8 cellular contexts compared by ENCODE assay signal in genomic region chr13:23979361-23980159, GRCh38.
DNase-seq lines count a peak whose midpoint lies in the region; ATAC-seq and TF ChIP-seq lines count a peak whose summit lies in the region.

No MANE protein-coding gene starts in this region.

- H3K27ac Mint-ChIP-seq in effector memory CD8-positive, alpha-beta T cell, result peak overlapping the region; percentile 70 to 95
- peak overlapping the region; percentile 90 for H3K27ac Mint-ChIP-seq in stimulated activated effector memory CD8-positive, alpha-beta T cell treated with anti-CD3 and anti-CD28 coated beads, Interleukin-12 subunit alpha, Interleukin-12 subunit beta, amount 100 ng/mL, for 72 hours

- peak overlapping the region; percentile 63 for H3K4me3 ChIP-seq in lower lobe of right lung

- peaks cover 14% of the 10 kb centered on the region for H3K36me3 Mint-ChIP-seq in effector memory CD8-positive, alpha-beta T cell (ENCODE audit: insufficient read depth)
- peaks cover 9% of the 10 kb centered on the region for H3K36me3 Mint-ChIP-seq in stimulated activated effector memory CD8-positive, alpha-beta T cell treated with anti-CD3 and anti-CD28 coated beads, Interleukin-12 subunit alpha, Interleukin-12 subunit beta, amount 100 ng/mL, for 72 hours

- H3K27me3 Mint-ChIP-seq in effector memory CD8-positive, alpha-beta T cell, result peaks cover 14 to 33% of the 10 kb centered on the region in 2 donors

- H3K36me3 ChIP-seq in lower lobe of right lung, result no peaks in the 10 kb centered on the region

- ATAC-seq in GM21786 (IDR thresholded peaks at IDR 0.05; ENCODE audit: unreplicated experiment), result peak; percentile 68
- ATAC-seq in effector memory CD8-positive, alpha-beta T cell (replicated peaks), result peak; percentile 43
- ATAC-seq in lower lobe of right lung, result peak; percentile 89 to 91
- peak; percentile 66 for ATAC-seq in stimulated activated effector memory CD8-positive, alpha-beta T cell treated with anti-CD3 and anti-CD28 coated beads, Interleukin-12 subunit alpha, Interleukin-12 subunit beta, amount 100 ng/mL, for 72 hours
- no peak for ATAC-seq in GM18858 (IDR thresholded peaks at IDR 0.05; ENCODE audit: unreplicated experiment)

- DNase-seq in GM04504 (ENCODE audit: low read depth), result peak; percentile 71
- peak; percentile 81 for DNase-seq in LHCN-M2 (ENCODE audit: low read depth)
- DNase-seq in activated CD4-positive, alpha-beta T cell treated with anti-CD3 and anti-CD28 coated beads, Interleukin-2, amount 50 U/mL, for 1 hour, result peak; percentile 15
- DNase-seq in effector memory CD8-positive, alpha-beta T cell, result peak; percentile 31 to 39 (median 33)
- peak; percentile 77 for DNase-seq in lower lobe of right lung
- DNase-seq in stimulated activated effector memory CD8-positive, alpha-beta T cell treated with anti-CD3 and anti-CD28 coated beads, Interleukin-12 subunit alpha, Interleukin-12 subunit beta, amount 100 ng/mL, for 72 hours (ENCODE audit: low spot score in 2 of 2), result peak; percentile 20 to 76

- peak overlapping the region; percentile 75 to 86 for H3K4me3 Mint-ChIP-seq in effector memory CD8-positive, alpha-beta T cell
- H3K4me3 Mint-ChIP-seq in stimulated activated effector memory CD8-positive, alpha-beta T cell treated with anti-CD3 and anti-CD28 coated beads, Interleukin-12 subunit alpha, Interleukin-12 subunit beta, amount 100 ng/mL, for 72 hours, result peak overlapping the region; percentile 79

- H3K9me3 ChIP-seq in lower lobe of right lung, result no peaks in the 10 kb centered on the region

- H3K4me1 ChIP-seq in lower lobe of right lung, result peaks cover 6% of the 10 kb centered on the region

- H3K9me3 Mint-ChIP-seq in effector memory CD8-positive, alpha-beta T cell, result no peaks in the 10 kb centered on the region
- H3K9me3 Mint-ChIP-seq in stimulated activated effector memory CD8-positive, alpha-beta T cell treated with anti-CD3 and anti-CD28 coated beads, Interleukin-12 subunit alpha, Interleukin-12 subunit beta, amount 100 ng/mL, for 72 hours, result no peaks in the 10 kb centered on the region

- peaks cover 6 to 12% of the 10 kb centered on the region in 2 donors for H3K4me1 Mint-ChIP-seq in effector memory CD8-positive, alpha-beta T cell (ENCODE audit: low read depth in 2 of 2)
- peaks cover 18% of the 10 kb centered on the region for H3K4me1 Mint-ChIP-seq in stimulated activated effector memory CD8-positive, alpha-beta T cell treated with anti-CD3 and anti-CD28 coated beads, Interleukin-12 subunit alpha, Interleukin-12 subunit beta, amount 100 ng/mL, for 72 hours

- H3K27ac ChIP-seq in lower lobe of right lung, result peak overlapping the region; percentile 66

- H3K27me3 ChIP-seq in lower lobe of right lung (ENCODE audit: low read depth), result no peaks in the 10 kb centered on the region

- TF ChIP-seq CTCF in lower lobe of right lung (IDR thresholded peaks at IDR 0.05), result no peak

- intact Hi-C loops in lower lobe of right lung (cut with DNase I), result no loop called here

Comparison
In these comparisons a context has a peak if more than half of its experiments do, and no peak if none do; other contexts are left out.
1. DNase-seq: peak in every context shown above with its lines; median percentile 81 in LHCN-M2; 77 in lower lobe of right lung; 71 in GM04504; 48 in stimulated activated effector memory CD8-positive, alpha-beta T cell treated with anti-CD3 and anti-CD28 coated beads, Interleukin-12 subunit alpha, Interleukin-12 subunit beta, amount 100 ng/mL, for 72 hours; 33 in effector memory CD8-positive, alpha-beta T cell; 15 in activated CD4-positive, alpha-beta T cell treated with anti-CD3 and anti-CD28 coated beads, Interleukin-2, amount 50 U/mL, for 1 hour.